8 cellular contexts compared by ENCODE assay signal in genomic region chr14:104768437-104769323, GRCh38. TPM values are rescaled to one million over a fixed set of nuclear protein-coding genes. Genes with fewer than 3 reads are reported as not detected.
DNase-seq lines count a peak whose midpoint lies in the region; ATAC-seq and TF ChIP-seq lines count a peak whose summit lies in the region.

No MANE protein-coding gene starts in this region.

- H4K20me1 ChIP-seq in Loucy (ENCODE audit: insufficient read depth, low read length, poor library complexity, severe bottlenecking): no peaks in the 10 kb centered on the region

- H3F3A ChIP-seq in Loucy (ENCODE audit: low read depth): peaks cover 3% of the 10 kb centered on the region; the same call in 1 of the 2 replicates

- H3K9me3 ChIP-seq in Loucy (ENCODE audit: insufficient read depth, low read depth, low read length) (no peaks in the 10 kb centered on the region; the same call in 1 of the 2 replicates), SK-N-MC (ENCODE audit: low read depth, low read length) (peaks cover 5% of the 10 kb centered on the region; the same call in 1 of the 2 replicates), ovary (no peaks in the 10 kb centered on the region), transverse colon (no peaks in the 10 kb centered on the region)

- TF ChIP-seq EP300 in ovary (IDR thresholded peaks at IDR 0.05) (no peak), transverse colon (IDR thresholded peaks at IDR 0.05; ENCODE audit: low read depth) (no peak)

- no peak overlapping the region for H2AFZ ChIP-seq in Loucy (ENCODE audit: low read length)

- peaks cover 6% of the 10 kb centered on the region for H3K79me2 ChIP-seq in Loucy (ENCODE audit: insufficient read depth, low read length)

- H3K27me3 ChIP-seq in Loucy (ENCODE audit: insufficient read depth, low read length, poor library complexity, severe bottlenecking): no peaks in the 10 kb centered on the region
- H3K27me3 ChIP-seq in ovary: no peaks in the 10 kb centered on the region
- no peaks in the 10 kb centered on the region for H3K27me3 ChIP-seq in transverse colon

- H3K36me3 ChIP-seq in Loucy (ENCODE audit: insufficient read depth, low read length) (peaks cover 32% of the 10 kb centered on the region), SK-N-MC (ENCODE audit: insufficient read depth, low read length) (peaks cover 17% of the 10 kb centered on the region; the same call in 1 of the 2 replicates), ovary (no peaks in the 10 kb centered on the region), transverse colon (peaks cover 0 to 14% (median 4%) of the 10 kb centered on the region in 4 donors)

- H3K4me2 ChIP-seq in Loucy (ENCODE audit: low read depth, low read length, poor library complexity, severe bottlenecking): peak overlapping the region; percentile 52

- peak; percentile 89 for ATAC-seq in GM21447 (IDR thresholded peaks at IDR 0.05; ENCODE audit: unreplicated experiment)

- intact Hi-C loops in ovary (cut with DNase I) (loop anchor here in 3 of 4 donors (1.0 to 2.0 kb wide), 2 partner anchors 53 to 58 kb away; no protein-coding TSS in a partner anchor), transverse colon (cut with DNase I; ENCODE audit: low total_unique reads) (loop anchor here (5.0 kb wide), 1 partner anchor 59 kb away; no protein-coding TSS in a partner anchor)

- TF ChIP-seq CTCF in Loucy (conservative IDR thresholded peaks at IDR 0.05; ENCODE audit: low read length) (peak; percentile 75), ovary (IDR thresholded peaks at IDR 0.05) (peak; percentile 73 to 95 (median 83)), transverse colon (IDR thresholded peaks at IDR 0.05) (peak; percentile 83 to 97 (median 90))

- in situ Hi-C loops in transverse colon (cut with MboI; ENCODE audit: low pct_ligation_motif_present in 1 of 4, low pct_unique_long_range_greater_than_20kb in 1 of 4, low sequenced_read_pairs in 3 of 4): loop anchor here (5.0 to 10.0 kb wide), 2 partner anchors 54 to 56 kb away; no protein-coding TSS in a partner anchor

- DNase-seq in CMK (ENCODE audit: low read depth) (peak; percentile 77), SK-N-MC (ENCODE audit: low read depth, low spot score) (no peak), glomerular visceral epithelial cell (ENCODE audit: extremely low spot score) (peak; percentile 87), ovary (peak; percentile 84 to 93 (median 91)), transverse colon (peak; percentile 93)
- peak; percentile 85 to 96 (median 91) for DNase-seq in activated naive CD4-positive, alpha-beta T cell (lab: John Stamatoyannopoulos, UW)

- H3K27ac ChIP-seq in SK-N-MC (no peak overlapping the region; the same call in 1 of the 2 replicates), ovary (peak overlapping the region in 1 of 2 donors; percentile 57), transverse colon (peak overlapping the region in 3 of 4 donors; percentile 18 to 36 (median 19))

- H3K4me1 ChIP-seq in Loucy (ENCODE audit: insufficient read depth, low read length, poor library complexity, severe bottlenecking): peaks cover 10% of the 10 kb centered on the region
- peaks cover 2% of the 10 kb centered on the region for H3K4me1 ChIP-seq in ovary (ENCODE audit: insufficient read depth)
- peaks cover 0 to 10% (median 7%) of the 10 kb centered on the region in 4 donors for H3K4me1 ChIP-seq in transverse colon

- WGBS in ovary, 3 donors: 15 to 17% (median 15%) methylated on average over 24 to 25 of the region's 25 CpGs
- WGBS in transverse colon (ENCODE audit: low coverage in 1 of 2), 2 donors: 16% methylated on average over 17 of the region's 25 CpGs; no CpG with 5 or more reads in 1 of the 2 donors

- no peaks in the 10 kb centered on the region for H3K9me2 ChIP-seq in Loucy (replicated peaks; ENCODE audit: low read depth, low read length)

- no peak for TF ChIP-seq POLR2A in ovary (IDR thresholded peaks at IDR 0.05)
- TF ChIP-seq POLR2A in transverse colon (IDR thresholded peaks at IDR 0.05): no peak

- peak overlapping the region; percentile 55 for H3K4me3 ChIP-seq in Loucy (ENCODE audit: low read length, poor library complexity, severe bottlenecking)
- peak overlapping the region; percentile 38; the same call in 1 of the 2 replicates for H3K4me3 ChIP-seq in SK-N-MC
- H3K4me3 ChIP-seq in ovary: no peak overlapping the region
- no peak overlapping the region for H3K4me3 ChIP-seq in transverse colon

- H3K9ac ChIP-seq in Loucy (ENCODE audit: low read depth, low read length, poor library complexity, severe bottlenecking) (peak overlapping the region; percentile 63), SK-N-MC (ENCODE audit: insufficient read length) (no peak overlapping the region)

RNA-seq across cellular contexts. Expression of gene SIVA1, which starts 15.7 kb away (rescaled TPM):
- 100 to 1,000 TPM in 3 of 7 donors, 10 to 100 TPM in 4; 85.7 to 385 (median 91.6) TPM for total RNA-seq in ovary
- polyA plus RNA-seq in ovary: 100 to 1,000 TPM in 1 of 2 donors, 1 to 10 TPM in 1; 2.4 to 249 TPM
- 100 to 1,000 TPM; 189 to 397 (median 203) TPM for total RNA-seq in transverse colon

RNA-seq across cellular contexts. Expression of gene AKT1, which starts 26.9 kb away (rescaled TPM):
- 100 to 1,000 TPM in 4 of 7 donors, 10 to 100 TPM in 3; 58.1 to 105 (median 103) TPM for total RNA-seq in ovary
- polyA plus RNA-seq in ovary: 10 to 100 TPM; 53.9 to 72.6 TPM
- total RNA-seq in transverse colon: 100 to 1,000 TPM in 3 of 4 donors, 10 to 100 TPM in 1; 85.4 to 310 (median 136) TPM

RNA-seq across cellular contexts. Expression of gene ZBTB42, which starts 32.2 kb away (rescaled TPM):
- total RNA-seq in ovary (10 to 100 TPM in 1 of 7 donors, 1 to 10 TPM in 6; 2.0 to 18.7 (median 4.1) TPM), transverse colon (10 to 100 TPM in 2 of 4 donors, 1 to 10 TPM in 2; 5.9 to 24.3 (median 11.7) TPM)
- polyA plus RNA-seq in ovary: 1 to 10 TPM in 1 of 2 donors, under 1 TPM in 1; 0.42 to 1.8 TPM

RNA-seq across cellular contexts. Expression of gene ADSS1, which starts 44.7 kb away (rescaled TPM):
- total RNA-seq in ovary: 1 to 10 TPM; 2.6 to 9.8 (median 3.8) TPM
- 1 to 10 TPM; 4.1 to 4.9 TPM for polyA plus RNA-seq in ovary
- 10 to 100 TPM in 1 of 4 donors, 1 to 10 TPM in 2, not detected in 1; 4.4 to 11.3 (median 7.1) TPM for total RNA-seq in transverse colon

Comparison
In these comparisons a context has a peak if more than half of its experiments do, and no peak if none do; other contexts are left out.
1. H3K4me3 ChIP-seq: peak in Loucy (single experiment) and SK-N-MC (single experiment); none in ovary (single experiment) and transverse colon (0 of 4).
2. Peak in every context shown above with its lines, with median percentiles within 50 percentile points of each other: CTCF ChIP-seq.